9 cellular contexts compared by ENCODE assay signal in genomic region chr1:150976401-150976821, GRCh38. TPM values are rescaled to one million over a fixed set of nuclear protein-coding genes. Genes with fewer than 3 reads are reported as not detected.
DNase-seq lines count a peak whose midpoint lies in the region; ATAC-seq lines count a peak whose summit lies in the region.
"Had no signal": no experiment of that assay in that cellular context is flagged by ENCODE, and none has a peak within 500 bp of the region (broad histone marks: within the 10 kb centered on the region; RNA-seq: fewer than 3 reads in every experiment).

No MANE protein-coding gene starts in this region.

- DNase-seq in neuronal stem cell (ENCODE audit: low spot score) = no peak
- no peak for DNase-seq in activated CD8-positive, alpha-beta memory T cell treated with anti-CD3 and anti-CD28 coated beads for 24 hours
- DNase-seq: NCI-H345 had no signal

- H3K36me3 ChIP-seq in BLaER1 = 0 out of 2 replicates have a peak, but pooled peaks cover 6% of the 10 kb centered on the region
- 0 out of 2 replicates have a peak, but pooled peaks cover 4% of the 10 kb centered on the region for H3K36me3 ChIP-seq in HUES64 (ENCODE audit: insufficient read depth, low read length)
- H3K36me3 ChIP-seq in neuronal stem cell (replicated peaks in 1 of 2; ENCODE audit: control insufficient read depth in 2 of 2, insufficient read depth in 2 of 2, low read length in 2 of 2) = no peaks in the 10 kb centered on the region

- H4K91ac ChIP-seq in neuronal stem cell (ENCODE audit: low read depth, low read length, poor library complexity) = no peak overlapping the region

- peak overlapping the region; percentile 25 for H3K23ac ChIP-seq in neuronal stem cell (ENCODE audit: low read depth, low read length, poor library complexity)

- 0 out of 2 replicates have a peak overlapping the region, but pooled peaks have one; percentile 5 for H3K27ac ChIP-seq in BLaER1
- no peak overlapping the region; the same call in 1 of the 2 replicates for H3K27ac ChIP-seq in HUES64 (ENCODE audit: low read depth, low read length)
- H3K27ac ChIP-seq in cingulate gyrus (ENCODE audit: low read depth, low read length) = peak overlapping the region; percentile 79
- no peak overlapping the region for H3K27ac ChIP-seq in neuronal stem cell (replicated peaks; ENCODE audit: low read length)

- ATAC-seq in GM21515 (IDR thresholded peaks at IDR 0.05; ENCODE audit: unreplicated experiment) = no peak
- no peak for ATAC-seq in GM21390 (IDR thresholded peaks at IDR 0.05; ENCODE audit: unreplicated experiment)
- no peak for ATAC-seq in GM21619 (IDR thresholded peaks at IDR 0.05; ENCODE audit: unreplicated experiment)

- H3K9ac ChIP-seq in BLaER1 (0 out of 2 replicates have a peak overlapping the region, but pooled peaks have one; percentile 30), HUES64 (ENCODE audit: low read depth, low read length) (peak overlapping the region; percentile 22; the same call in 1 of the 2 replicates), neuronal stem cell (ENCODE audit: low read depth, low read length, poor library complexity) (no peak overlapping the region)

- H3K4me1 ChIP-seq in BLaER1 (peaks cover 82% of the 10 kb centered on the region), HUES64 (ENCODE audit: insufficient read depth, low read length) (peaks cover 53% of the 10 kb centered on the region), neuronal stem cell (ENCODE audit: control insufficient read depth in 2 of 2, insufficient read depth in 1 of 2, low read depth in 1 of 2, low read length in 2 of 2) (peaks cover 28 to 32% of the 10 kb centered on the region in 2 donors)

- no peak overlapping the region for H2BK15ac ChIP-seq in neuronal stem cell (ENCODE audit: low read length)

- H2AK5ac ChIP-seq in neuronal stem cell (ENCODE audit: low read depth, low read length) = no peak overlapping the region

- H3K9me3 ChIP-seq in BLaER1 = no peaks in the 10 kb centered on the region
- H3K9me3 ChIP-seq in HUES64 (ENCODE audit: insufficient read depth, low read depth, low read length) = no peaks in the 10 kb centered on the region
- H3K9me3 ChIP-seq in neuronal stem cell (replicated peaks in 1 of 2; ENCODE audit: control insufficient read depth in 2 of 2, insufficient read depth in 1 of 2, low read depth in 1 of 2, low read length in 2 of 2) = peaks cover 0 to 5% of the 10 kb centered on the region in 2 donors

- H2BK12ac ChIP-seq in neuronal stem cell (ENCODE audit: low read length) = no peak overlapping the region

- H3K4me3 ChIP-seq in BLaER1 = no peak overlapping the region
- H3K4me3 ChIP-seq in HUES64 (ENCODE audit: low read length) = no peak overlapping the region
- no peak overlapping the region for H3K4me3 ChIP-seq in neuronal stem cell (ENCODE audit: low read length in 2 of 2)

- H3K14ac ChIP-seq in neuronal stem cell (ENCODE audit: low read length) = no peak overlapping the region

- no peak overlapping the region for H3K18ac ChIP-seq in neuronal stem cell (ENCODE audit: low read length)

- H2BK5ac ChIP-seq in neuronal stem cell (ENCODE audit: low read length) = no peak overlapping the region

- H3K4me2 ChIP-seq in BLaER1 (peak overlapping the region; percentile 76), neuronal stem cell (ENCODE audit: insufficient read depth, low read length, poor library complexity, severe bottlenecking) (no peak overlapping the region)

- no peak overlapping the region for H2BK120ac ChIP-seq in neuronal stem cell (ENCODE audit: low read depth, low read length)

- 63% methylated on average over 9 of the region's 9 CpGs for WGBS in HUES64
- no CpG with 5 or more reads among the region's 9 CpGs for WGBS in neuronal stem cell (ENCODE audit: extremely low coverage in 2 of 2, insufficient read length in 2 of 2, insufficient replicate concordance in 1 of 2), 2 donors

- H4K20me1 ChIP-seq in BLaER1 = peaks cover 25% of the 10 kb centered on the region

- H2AFZ ChIP-seq in neuronal stem cell (ENCODE audit: low read length) = no peak overlapping the region

- peaks cover 3% of the 10 kb centered on the region for H3K79me1 ChIP-seq in neuronal stem cell (ENCODE audit: low read depth, low read length)

- H4K8ac ChIP-seq in neuronal stem cell (ENCODE audit: low read depth, low read length) = no peak overlapping the region

- H3K4ac ChIP-seq in neuronal stem cell (ENCODE audit: low read length) = no peak overlapping the region

- H3K27me3 ChIP-seq in BLaER1 = no peaks in the 10 kb centered on the region
- H3K27me3 ChIP-seq in HUES64 (ENCODE audit: insufficient read depth, low read length) = no peaks in the 10 kb centered on the region
- H3K27me3 ChIP-seq in neuronal stem cell (ENCODE audit: control insufficient read depth in 3 of 3, insufficient read depth in 3 of 3, low read depth in 1 of 3, low read length in 3 of 3) = peaks cover 0 to 2% (median 0%) of the 10 kb centered on the region in 3 experiments

RNA-seq across cellular contexts. Expression of gene CERS2, which starts 1.8 kb away (rescaled TPM):
- 118 TPM for polyA plus RNA-seq in HUES64 (2013, experiment 1 of 2)
- 116 TPM for polyA plus RNA-seq in HUES64 (2013, experiment 2 of 2)
- 162 TPM for polyA plus RNA-seq in neuronal stem cell (2013, experiment 1 of 2)
- polyA plus RNA-seq in neuronal stem cell (2013, experiment 2 of 2) = 165 TPM

RNA-seq across cellular contexts. Expression of gene ANXA9, which starts 5.7 kb away (rescaled TPM):
- polyA plus RNA-seq in HUES64 (2013, experiment 1 of 2) = 0.75 TPM
- polyA plus RNA-seq in HUES64 (2013, experiment 2 of 2) = 0.57 TPM
- 0.39 TPM for polyA plus RNA-seq in neuronal stem cell (2013, experiment 1 of 2)
- 0.57 TPM for polyA plus RNA-seq in neuronal stem cell (2013, experiment 2 of 2)

RNA-seq across cellular contexts. Expression of gene MINDY1, which starts 30.3 kb away (rescaled TPM):
- polyA plus RNA-seq in HUES64 (2013, experiment 1 of 2) = 5.3 TPM
- polyA plus RNA-seq in HUES64 (2013, experiment 2 of 2) = 7.8 TPM
- polyA plus RNA-seq in neuronal stem cell (2013, experiment 1 of 2) = 11.7 TPM
- polyA plus RNA-seq in neuronal stem cell (2013, experiment 2 of 2) = 11.9 TPM

RNA-seq across cellular contexts. Expression of gene PRUNE1, which starts 31.8 kb away (rescaled TPM):
- polyA plus RNA-seq in HUES64 (2013, experiment 1 of 2) = 20.7 TPM
- 24.7 TPM for polyA plus RNA-seq in HUES64 (2013, experiment 2 of 2)
- polyA plus RNA-seq in neuronal stem cell (2013, experiment 1 of 2) = 28.6 TPM
- 28.5 TPM for polyA plus RNA-seq in neuronal stem cell (2013, experiment 2 of 2)

RNA-seq across cellular contexts. Expression of gene SETDB1, which starts 50.2 kb away (rescaled TPM):
- polyA plus RNA-seq in HUES64 (2013, experiment 1 of 2) = 28.2 TPM
- 32.1 TPM for polyA plus RNA-seq in HUES64 (2013, experiment 2 of 2)
- 27.9 TPM for polyA plus RNA-seq in neuronal stem cell (2013, experiment 1 of 2)
- polyA plus RNA-seq in neuronal stem cell (2013, experiment 2 of 2) = 26.8 TPM

Comparison
In these comparisons a context has a peak if more than half of its experiments do, and no peak if none do; other contexts are left out.
1. H3K27ac ChIP-seq: peak in BLaER1 (single experiment) and cingulate gyrus (single experiment); none in HUES64 (single experiment) and neuronal stem cell (single experiment).